In the genomic region with DNA sequence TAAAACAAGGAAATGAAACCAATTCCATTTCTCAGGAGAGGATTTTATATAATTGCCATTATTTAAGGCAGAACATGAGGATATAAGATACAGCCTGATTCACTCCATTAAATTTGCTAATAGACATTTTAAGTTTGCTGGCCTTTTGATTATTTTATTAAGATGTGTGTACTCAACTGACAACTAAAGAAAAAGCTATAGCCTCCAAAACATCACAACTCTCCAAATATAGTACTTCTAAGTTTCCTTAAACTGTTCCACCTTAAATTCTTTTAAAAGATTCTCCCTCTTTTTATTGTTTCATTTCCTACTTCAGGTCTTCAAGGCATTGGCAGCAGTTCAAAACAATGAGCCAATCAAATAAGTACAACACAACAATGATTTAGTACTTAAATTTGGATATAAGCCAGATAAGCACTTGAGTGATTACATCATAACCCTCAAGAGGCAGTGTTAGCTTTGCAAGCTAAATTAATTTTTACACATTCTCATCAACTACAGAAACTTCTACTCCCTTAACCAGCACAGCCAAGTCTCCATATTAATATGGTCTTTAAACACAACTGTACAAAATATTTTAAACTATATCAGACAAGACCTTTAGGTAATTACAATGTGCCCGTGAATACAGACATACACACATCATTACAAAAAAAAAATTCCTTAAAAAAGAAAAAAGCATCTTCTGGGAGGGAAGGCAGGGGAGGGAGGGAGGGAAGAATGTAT, we compare ENCODE assay signal across 1 cellular context.
A peak's percentile ranks its signal among the peaks of the same experiment; 100 is the strongest.
TF ChIP-seq lines count a peak whose summit lies in the region.

No MANE protein-coding gene starts in this region.

TF ChIP-seq in K562, 482 proteins besides CTCF, POLR2A, EP300 and RAD21 (continued from another document and continues in another):
- TF ChIP-seq, protein P1, sequence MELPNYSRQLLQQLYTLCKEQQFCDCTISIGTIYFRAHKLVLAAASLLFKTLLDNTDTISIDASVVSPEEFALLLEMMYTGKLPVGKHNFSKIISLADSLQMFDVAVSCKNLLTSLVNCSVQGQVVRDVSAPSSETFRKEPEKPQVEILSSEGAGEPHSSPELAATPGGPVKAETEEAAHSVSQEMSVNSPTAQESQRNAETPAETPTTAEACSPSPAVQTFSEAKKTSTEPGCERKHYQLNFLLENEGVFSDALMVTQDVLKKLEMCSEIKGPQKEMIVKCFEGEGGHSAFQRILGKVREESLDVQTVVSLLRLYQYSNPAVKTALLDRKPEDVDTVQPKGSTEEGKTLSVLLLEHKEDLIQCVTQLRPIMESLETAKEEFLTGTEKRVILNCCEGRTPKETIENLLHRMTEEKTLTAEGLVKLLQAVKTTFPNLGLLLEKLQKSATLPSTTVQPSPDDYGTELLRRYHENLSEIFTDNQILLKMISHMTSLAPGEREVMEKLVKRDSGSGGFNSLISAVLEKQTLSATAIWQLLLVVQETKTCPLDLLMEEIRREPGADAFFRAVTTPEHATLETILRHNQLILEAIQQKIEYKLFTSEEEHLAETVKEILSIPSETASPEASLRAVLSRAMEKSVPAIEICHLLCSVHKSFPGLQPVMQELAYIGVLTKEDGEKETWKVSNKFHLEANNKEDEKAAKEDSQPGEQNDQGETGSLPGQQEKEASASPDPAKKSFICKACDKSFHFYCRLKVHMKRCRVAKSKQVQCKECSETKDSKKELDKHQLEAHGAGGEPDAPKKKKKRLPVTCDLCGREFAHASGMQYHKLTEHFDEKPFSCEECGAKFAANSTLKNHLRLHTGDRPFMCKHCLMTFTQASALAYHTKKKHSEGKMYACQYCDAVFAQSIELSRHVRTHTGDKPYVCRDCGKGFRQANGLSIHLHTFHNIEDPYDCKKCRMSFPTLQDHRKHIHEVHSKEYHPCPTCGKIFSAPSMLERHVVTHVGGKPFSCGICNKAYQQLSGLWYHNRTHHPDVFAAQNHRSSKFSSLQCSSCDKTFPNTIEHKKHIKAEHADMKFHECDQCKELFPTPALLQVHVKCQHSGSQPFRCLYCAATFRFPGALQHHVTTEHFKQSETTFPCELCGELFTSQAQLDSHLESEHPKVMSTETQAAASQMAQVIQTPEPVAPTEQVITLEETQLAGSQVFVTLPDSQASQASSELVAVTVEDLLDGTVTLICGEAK (IDR thresholded peaks at IDR 0.05), result peak; percentile 51; the same call in 1 of the 2 replicates
- TF ChIP-seq, protein P1 (CRISPR knock-in tag; IDR thresholded peaks at IDR 0.05), result no peak
- TF ChIP-seq JUN (IDR thresholded peaks at IDR 0.05; ENCODE audit: borderline replicate concordance, low read depth, low read length), result peak; percentile 74
- no peak for TF ChIP-seq JUN (CRISPR knock-in tag; IDR thresholded peaks at IDR 0.05; ENCODE audit: borderline replicate concordance)
- TF ChIP-seq SMARCA4 (IDR thresholded peaks at IDR 0.05), result peak; percentile 75; the same call in 1 of the 2 replicates
- no peak for TF ChIP-seq PTRF (tag; IDR thresholded peaks at IDR 0.05)
- TF ChIP-seq FOXM1 (IDR thresholded peaks at IDR 0.05; ENCODE audit: low read depth), result peak; percentile 89
- TF ChIP-seq FOXM1 (CRISPR knock-in tag; IDR thresholded peaks at IDR 0.05; ENCODE audit: low read depth), result no peak
- TF ChIP-seq C11orf30 (IDR thresholded peaks at IDR 0.05; ENCODE audit: low read depth), result peak; percentile 13; the same call in 1 of the 2 replicates
- no peak for TF ChIP-seq ZNF384 (IDR thresholded peaks at IDR 0.05; ENCODE audit: low read depth, low read length)
- TF ChIP-seq ZNF77 (CRISPR knock-in tag; IDR thresholded peaks at IDR 0.05), result no peak
- TF ChIP-seq NCOR1 (IDR thresholded peaks at IDR 0.05), result 0 out of 2 replicates have a peak, but pooled peaks have one; percentile 16
- TF ChIP-seq ZZZ3 (IDR thresholded peaks at IDR 0.05), result no peak
- peak; percentile 27 for TF ChIP-seq TAF9B (IDR thresholded peaks at IDR 0.05; ENCODE audit: partially characterized antibody)
- TF ChIP-seq TFAM (CRISPR knock-in tag; conservative IDR thresholded peaks at IDR 0.05), result no peak
- TF ChIP-seq ARNT (IDR thresholded peaks at IDR 0.05), result 0 out of 4 replicates have a peak, but pooled peaks of 1 of the 2 experiments have one; percentile 68
- TF ChIP-seq BRF2 (IDR thresholded peaks at IDR 0.05; ENCODE audit: borderline replicate concordance, insufficient read depth, insufficient read length), result no peak
- no peak for TF ChIP-seq ZKSCAN3 (CRISPR knock-in tag; IDR thresholded peaks at IDR 0.05)
- peak; percentile 98 for TF ChIP-seq CEBPB (tag; IDR thresholded peaks at IDR 0.05)
- TF ChIP-seq, protein P2, sequence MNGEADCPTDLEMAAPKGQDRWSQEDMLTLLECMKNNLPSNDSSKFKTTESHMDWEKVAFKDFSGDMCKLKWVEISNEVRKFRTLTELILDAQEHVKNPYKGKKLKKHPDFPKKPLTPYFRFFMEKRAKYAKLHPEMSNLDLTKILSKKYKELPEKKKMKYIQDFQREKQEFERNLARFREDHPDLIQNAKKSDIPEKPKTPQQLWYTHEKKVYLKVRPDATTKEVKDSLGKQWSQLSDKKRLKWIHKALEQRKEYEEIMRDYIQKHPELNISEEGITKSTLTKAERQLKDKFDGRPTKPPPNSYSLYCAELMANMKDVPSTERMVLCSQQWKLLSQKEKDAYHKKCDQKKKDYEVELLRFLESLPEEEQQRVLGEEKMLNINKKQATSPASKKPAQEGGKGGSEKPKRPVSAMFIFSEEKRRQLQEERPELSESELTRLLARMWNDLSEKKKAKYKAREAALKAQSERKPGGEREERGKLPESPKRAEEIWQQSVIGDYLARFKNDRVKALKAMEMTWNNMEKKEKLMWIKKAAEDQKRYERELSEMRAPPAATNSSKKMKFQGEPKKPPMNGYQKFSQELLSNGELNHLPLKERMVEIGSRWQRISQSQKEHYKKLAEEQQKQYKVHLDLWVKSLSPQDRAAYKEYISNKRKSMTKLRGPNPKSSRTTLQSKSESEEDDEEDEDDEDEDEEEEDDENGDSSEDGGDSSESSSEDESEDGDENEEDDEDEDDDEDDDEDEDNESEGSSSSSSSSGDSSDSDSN (IDR thresholded peaks at IDR 0.05; ENCODE audit: borderline replicate concordance in 1 of 2, low read depth in 2 of 2, low read length in 2 of 2), result no peak
- 0 out of 2 replicates have a peak, but pooled peaks have one; percentile 27 for TF ChIP-seq FOSL1 (tag; conservative IDR thresholded peaks at IDR 0.05)
- TF ChIP-seq STAT5A (IDR thresholded peaks at IDR 0.05; ENCODE audit: borderline replicate concordance, low read length), result peak; percentile 22; the same call in 1 of the 2 replicates
- TF ChIP-seq ARID1B (IDR thresholded peaks at IDR 0.05), result peak; percentile 63
- no peak for TF ChIP-seq TRIM28 (IDR thresholded peaks at IDR 0.05)
- 0 out of 2 replicates have a peak, but pooled peaks have one; percentile 5 for TF ChIP-seq TAL1 (IDR thresholded peaks at IDR 0.05)
- TF ChIP-seq ATF4 (CRISPR knock-in tag; IDR thresholded peaks at IDR 0.05), result no peak
- no peak for TF ChIP-seq ATF1 (CRISPR knock-in tag; IDR thresholded peaks at IDR 0.05)
- TF ChIP-seq ATF1 (tag; IDR thresholded peaks at IDR 0.05), result peak; percentile 34
- TF ChIP-seq TSC22D4 (tag; IDR thresholded peaks at IDR 0.05), result no peak
- TF ChIP-seq RCOR1 (IDR thresholded peaks at IDR 0.05; ENCODE audit: borderline replicate concordance in 1 of 2, low read depth in 2 of 2, low read length in 2 of 2), result peak in 1 of 2 experiments; percentile 27; a peak in 1 of 4 replicates
- TF ChIP-seq ATF3 (IDR thresholded peaks at IDR 0.05), result peak; percentile 98
- TF ChIP-seq ATF3 (CRISPR knock-in tag; conservative IDR thresholded peaks at IDR 0.05), result no peak; the same call in 1 of the 2 replicates
- 0 out of 2 replicates have a peak, but pooled peaks have one; percentile 28 for TF ChIP-seq NFIX (CRISPR knock-in tag; IDR thresholded peaks at IDR 0.05; ENCODE audit: low read depth)
- TF ChIP-seq FOXP4 (CRISPR knock-in tag; IDR thresholded peaks at IDR 0.05; ENCODE audit: borderline replicate concordance), result no peak
- TF ChIP-seq XRCC3 (IDR thresholded peaks at IDR 0.05), result no peak
- TF ChIP-seq CHAMP1 (IDR thresholded peaks at IDR 0.05), result peak; percentile 84
- peak; percentile 67 for TF ChIP-seq POLR2H (tag; IDR thresholded peaks at IDR 0.05; ENCODE audit: low read depth)
- no peak for TF ChIP-seq HMGN3 (IDR thresholded peaks at IDR 0.05; ENCODE audit: borderline replicate concordance, extremely low read depth, insufficient read length, low read depth, low read length)
